31 cellular contexts compared by ENCODE assay signal in genomic region chr21:25658427-25658980, GRCh38.
"Had no signal": no experiment of that assay in that cellular context is flagged by ENCODE, and none has a peak within 500 bp of the region (broad histone marks: within the 10 kb centered on the region; RNA-seq: fewer than 3 reads in every experiment).

No MANE protein-coding gene starts in this region.

- H3K79me2 ChIP-seq: hepatocyte had no signal

- H3K27me3 Mint-ChIP-seq: activated naive CD8-positive, alpha-beta T cell; stimulated activated memory B cell treated with anti-CD40 and anti-IgM and Interleukin-4, amounts not matched to agents 10 μg/mL and 1 μg/mL and 100 μg/mL, for 72 hours; stimulated activated naive CD8-positive, alpha-beta T cell treated with anti-CD3 and anti-CD28 coated beads, Interleukin-15, amount 100 ng/mL, for 72 hours had no signal

- DNase-seq: activated CD4-positive, alpha-beta T cell treated with anti-CD3 and anti-CD28 coated beads for 4 hours; activated CD4-positive, alpha-beta T cell treated with anti-CD3 and anti-CD28 coated beads, Interleukin-2, amount 50 U/mL, for 4 hours; activated naive CD4-positive, alpha-beta T cell treated with Interleukin-2 at 50 U/mL for 16 hours; activated T-cell treated with anti-CD3 and anti-CD28 coated beads for 4 hours; activated T-cell treated with anti-CD3 and anti-CD28 coated beads, Interleukin-2, amount 50 U/mL, for 72 hours; anterior cingulate cortex; dermis blood vessel endothelial cell; effector CD8-positive, alpha-beta T cell; erythroblast; gastrocnemius medialis; left lung; nucleus accumbens; pancreas; retina; sigmoid colon; stimulated activated CD4-positive, alpha-beta T cell treated with anti-CD3 and anti-CD28 coated beads, Interleukin-1b, Interleukin-23, amount 100 ng/mL, for 48 hours; stimulated activated CD4-positive, alpha-beta T cell treated with anti-CD3 and anti-CD28 coated beads, Interleukin-4, amount 100 ng/mL, for 4 hours; stimulated activated CD8-positive, alpha-beta memory T cell treated with anti-CD3 and anti-CD28 coated beads, Interleukin-4, amount 100 ng/mL, for 48 hours; stimulated activated naive CD8-positive, alpha-beta T cell treated with anti-CD3 and anti-CD28 coated beads, Interleukin-15, amount 100 ng/mL, for 72 hours; substantia nigra; T-cell; upper lobe of left lung had no signal

- H3K4me3 Mint-ChIP-seq: activated naive CD8-positive, alpha-beta T cell; activated T-cell treated with anti-CD3 and anti-CD28 coated beads, Interleukin-2, amount 50 U/mL, for 72 hours; nephron; stimulated activated memory B cell treated with anti-CD40 and anti-IgM and Interleukin-4, amounts not matched to agents 10 μg/mL and 1 μg/mL and 100 μg/mL, for 72 hours; stimulated activated naive CD8-positive, alpha-beta T cell treated with anti-CD3 and anti-CD28 coated beads, Interleukin-15, amount 100 ng/mL, for 72 hours; T-cell; T-helper 2 cell treated with Interferon-gamma antibody and Interleukin-4, amounts not matched to agents 5 μg/mL and 100 μg/mL, for 36 hours had no signal

- H3K9me3 Mint-ChIP-seq: nephron; T-helper 2 cell treated with Interferon-gamma antibody and Interleukin-4, amounts not matched to agents 5 μg/mL and 100 μg/mL, for 36 hours had no signal

- H3K4me3 ChIP-seq: gastrocnemius medialis, hepatocyte, left lung, lung, pancreas, prostate gland, sigmoid colon, smooth muscle cell, upper lobe of left lung, vagina had no signal

- H3K27ac Mint-ChIP-seq: activated naive CD8-positive, alpha-beta T cell; activated T-cell treated with anti-CD3 and anti-CD28 coated beads, Interleukin-2, amount 50 U/mL, for 72 hours; nephron; stimulated activated memory B cell treated with anti-CD40 and anti-IgM and Interleukin-4, amounts not matched to agents 10 μg/mL and 1 μg/mL and 100 μg/mL, for 72 hours; stimulated activated naive CD8-positive, alpha-beta T cell treated with anti-CD3 and anti-CD28 coated beads, Interleukin-15, amount 100 ng/mL, for 72 hours; T-cell; T-helper 2 cell treated with Interferon-gamma antibody and Interleukin-4, amounts not matched to agents 5 μg/mL and 100 μg/mL, for 36 hours had no signal

- H3K4me2 ChIP-seq: hepatocyte, smooth muscle cell had no signal

- H3K4me1 Mint-ChIP-seq: stimulated activated memory B cell treated with anti-CD40 and anti-IgM and Interleukin-4, amounts not matched to agents 10 μg/mL and 1 μg/mL and 100 μg/mL, for 72 hours; stimulated activated naive CD8-positive, alpha-beta T cell treated with anti-CD3 and anti-CD28 coated beads, Interleukin-15, amount 100 ng/mL, for 72 hours; T-cell had no signal

- H3K4me1 ChIP-seq: gastrocnemius medialis, left lung, pancreas, prostate gland, sigmoid colon, upper lobe of left lung, vagina had no signal

- H3K9me3 ChIP-seq: gastrocnemius medialis, pancreas, prostate gland, sigmoid colon, upper lobe of left lung, vagina had no signal

- ATAC-seq: activated T-cell treated with anti-CD3 and anti-CD28 coated beads, Interleukin-2, amount 50 U/mL, for 72 hours; gastrocnemius medialis; left lung; pancreas; stimulated activated memory B cell treated with anti-CD40 and anti-IgM and Interleukin-4, amounts not matched to agents 10 μg/mL and 1 μg/mL and 100 μg/mL, for 72 hours; stimulated activated naive CD8-positive, alpha-beta T cell treated with anti-CD3 and anti-CD28 coated beads, Interleukin-15, amount 100 ng/mL, for 72 hours; T-cell had no signal

- H3K36me3 ChIP-seq: gastrocnemius medialis, left lung, pancreas, prostate gland, sigmoid colon, upper lobe of left lung, vagina had no signal

- H3K27ac ChIP-seq: gastrocnemius medialis, hepatocyte, left lung, pancreas, prostate gland, upper lobe of left lung, vagina had no signal

- H3K27me3 ChIP-seq: gastrocnemius medialis, hepatocyte, left lung, pancreas, sigmoid colon, upper lobe of left lung, vagina had no signal

- H3K36me3 Mint-ChIP-seq: stimulated activated memory B cell treated with anti-CD40 and anti-IgM and Interleukin-4, amounts not matched to agents 10 μg/mL and 1 μg/mL and 100 μg/mL, for 72 hours; T-cell had no signal

- H2AFZ ChIP-seq: hepatocyte had no signal
